In the genomic region with DNA sequence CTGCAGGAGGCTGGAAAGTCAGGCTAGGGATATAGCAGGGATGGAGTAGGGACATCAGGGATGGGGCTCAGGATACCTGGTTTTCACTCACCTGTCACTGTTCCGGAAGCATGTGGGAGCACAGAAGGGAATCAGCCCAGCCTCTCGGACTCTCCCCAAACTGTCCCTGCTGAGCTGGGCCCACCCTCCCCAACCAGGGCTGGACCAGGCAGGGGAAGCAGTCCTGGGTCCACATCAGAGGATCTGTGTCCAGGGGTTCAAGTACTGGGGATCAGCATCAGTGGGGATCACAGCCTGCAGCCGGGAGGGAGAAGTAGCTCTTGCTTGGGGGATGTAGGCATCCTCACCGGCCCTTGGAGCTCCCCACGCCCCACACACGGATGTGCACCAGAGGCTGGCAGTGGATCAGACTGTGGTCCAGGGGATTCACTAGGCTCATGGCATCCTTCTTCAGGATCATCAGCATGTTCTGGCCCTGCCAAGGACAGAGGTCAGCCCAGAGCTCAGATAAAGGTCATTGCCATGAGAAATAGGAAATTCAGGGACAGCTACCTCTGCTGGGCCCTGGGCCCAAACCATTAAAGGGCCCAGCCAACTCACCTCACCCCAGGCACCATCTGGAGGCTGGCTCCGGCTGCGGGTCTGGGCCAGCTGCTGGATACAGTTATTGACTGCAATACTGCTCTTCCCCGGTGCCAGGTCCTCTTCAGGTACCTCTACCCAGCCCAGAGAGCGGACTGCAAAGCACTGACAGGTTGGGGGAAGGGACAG, we compare ENCODE assay signal across 39 cellular contexts. TPM values are rescaled to one million over a fixed set of nuclear protein-coding genes. Genes with fewer than 3 reads are reported as not detected.
DNase-seq lines count a peak whose midpoint lies in the region; ATAC-seq, FAIRE-seq and TF ChIP-seq lines count a peak whose summit lies in the region.
"Had no signal": no experiment of that assay in that cellular context is flagged by ENCODE, and none has a peak within 500 bp of the region (broad histone marks: within the 10 kb centered on the region; RNA-seq: fewer than 3 reads in every experiment).

No MANE protein-coding gene starts in this region.

- H3F3A ChIP-seq in neural cell (ENCODE audit: insufficient read depth, low read length, poor library complexity, severe bottlenecking): no peaks in the 10 kb centered on the region

- peak overlapping the region; percentile 90 for H3K4me3 Mint-ChIP-seq in astrocyte (ENCODE audit: unreplicated experiment)

- peaks cover 12% of the 10 kb centered on the region for H3K4me1 Mint-ChIP-seq in astrocyte (ENCODE audit: low read depth, unreplicated experiment)

- CTCF ChIA-PET in HepG2 (lab: Yijun Ruan, JAX; ENCODE audit: low intra/inter-chr PET ratio, low total read pairs): no interaction called here

- TF ChIP-seq EP300 in HepG2 (IDR thresholded peaks at IDR 0.05; ENCODE audit: low read depth in 2 of 2, low read length in 2 of 2) (no peak), HepG2 (CRISPR knock-in tag; IDR thresholded peaks at IDR 0.05; ENCODE audit: borderline replicate concordance) (no peak), neural cell (conservative IDR thresholded peaks at IDR 0.05; ENCODE audit: poor library complexity, severe bottlenecking) (no peak)

- no peaks in the 10 kb centered on the region for H3K27me3 Mint-ChIP-seq in astrocyte (ENCODE audit: low read depth, unreplicated experiment)
- H3K27me3 Mint-ChIP-seq: activated CD4-positive, alpha-beta memory T cell treated with anti-CD3 and anti-CD28 coated beads, Interleukin-2, amount 10 ng/mL, durations not matched to agents 7 days and 5 days; activated naive CD8-positive, alpha-beta T cell had no signal

- H4K20me1 ChIP-seq in HepG2 (ENCODE audit: insufficient read depth, low read length) (no peaks in the 10 kb centered on the region), astrocyte (ENCODE audit: insufficient read depth, low read length) (peaks cover 4% of the 10 kb centered on the region), neural cell (ENCODE audit: insufficient read depth) (no peaks in the 10 kb centered on the region)

- peak; percentile 52 to 59 for TF ChIP-seq RAD21 in liver (IDR thresholded peaks at IDR 0.05)
- TF ChIP-seq RAD21 in HepG2 (CRISPR knock-in tag; IDR thresholded peaks at IDR 0.05): no peak
- no peak for TF ChIP-seq RAD21 in neural cell (conservative IDR thresholded peaks at IDR 0.05)

- H3K27ac ChIP-seq in liver (ENCODE audit: low read depth in 1 of 2, low read length in 2 of 2): peak overlapping the region; percentile 42 to 55
- H3K27ac ChIP-seq in HepG2 (ENCODE audit: extremely low read length, insufficient read depth, low read length): no peak overlapping the region
- no peak overlapping the region for H3K27ac ChIP-seq in astrocyte (ENCODE audit: low read depth, low read length)
- no peak overlapping the region for H3K27ac ChIP-seq in neural cell (ENCODE audit: low read length)
- H3K27ac ChIP-seq: cardiac muscle cell, colonic mucosa, epithelial cell of prostate, HL-60, PC-9, suprapubic skin had no signal

- H3K27me3 ChIP-seq in liver (ENCODE audit: control insufficient read depth in 4 of 4, insufficient read depth in 4 of 4, low read length in 3 of 4) (no peaks in the 10 kb centered on the region), HepG2 (ENCODE audit: control insufficient read depth in 1 of 2, insufficient read depth in 2 of 2, low read length in 2 of 2) (peaks cover 0 to 5% of the 10 kb centered on the region in 2 experiments; a peak in 1 of 5 replicates), astrocyte (ENCODE audit: insufficient read depth, low read length) (no peaks in the 10 kb centered on the region), neural cell (ENCODE audit: insufficient read depth, low read depth, low read length) (no peaks in the 10 kb centered on the region)
- H3K27me3 ChIP-seq: cardiac muscle cell, colonic mucosa, suprapubic skin, upper lobe of left lung had no signal

- peaks cover 16% of the 10 kb centered on the region for H3K36me3 Mint-ChIP-seq in astrocyte (ENCODE audit: low read depth, unreplicated experiment)

- H3K9me2 ChIP-seq in neural cell (ENCODE audit: insufficient read depth, low read length): no peaks in the 10 kb centered on the region

- 55% methylated on average over 10 of the region's 10 CpGs for WGBS in liver
- WGBS in HepG2 (ENCODE audit: low lambda C conversion rate): 91% methylated on average over 5 of the region's 10 CpGs

- H2AFZ ChIP-seq in HepG2 (ENCODE audit: low read length) (no peak overlapping the region), astrocyte (ENCODE audit: low read depth, low read length) (no peak overlapping the region), neural cell (ENCODE audit: low read depth, low read length) (no peak overlapping the region)
- H2AFZ ChIP-seq: PC-9 had no signal

- FAIRE-seq in HepG2 (lab: Jason Lieb, UNC) (no peak), astrocyte (lab: Jason Lieb, UNC) (no peak)
- FAIRE-seq: A204.1, G401.6, small intestine had no signal

- TF ChIP-seq POLR2A in HepG2 (IDR thresholded peaks at IDR 0.05; ENCODE audit: insufficient read depth in 1 of 2, low read depth in 2 of 2, low read length in 2 of 2): no peak

- POLR2A ChIA-PET in HepG2 (lab: Yijun Ruan, JAX): no interaction called here

- H3K4me1 ChIP-seq in liver (ENCODE audit: control insufficient read depth in 4 of 4, insufficient read depth in 4 of 4, low read length in 3 of 4): peaks cover 26 to 78% (median 76%) of the 10 kb centered on the region in 4 donors
- H3K4me1 ChIP-seq in HepG2 (ENCODE audit: insufficient read depth, low read length): peaks cover 27% of the 10 kb centered on the region
- H3K4me1 ChIP-seq in astrocyte (ENCODE audit: insufficient read depth, low read length): peaks cover 23% of the 10 kb centered on the region

- no peak for DNase-seq in HepG2 (ENCODE audit: low spot score)
- DNase-seq in astrocyte (ENCODE audit: low read depth): no peak
- DNase-seq in activated naive CD4-positive, alpha-beta T cell (lab: John Stamatoyannopoulos, UW): no peak
- DNase-seq in NCI-H1436 treated with DMSO at 0.1 percent for 48 hours (lab: John Stamatoyannopoulos, UW): no peak
- no peak for DNase-seq in mesenteric fat pad (ENCODE audit: low spot score)
- DNase-seq: activated CD4-positive, alpha-beta memory T cell treated with anti-CD3 and anti-CD28 coated beads, Interleukin-2, amount 10 ng/mL, durations not matched to agents 7 days and 5 days; activated CD4-positive, CD25-positive, alpha-beta regulatory T cell treated with anti-CD3 and anti-CD28 coated beads, Interleukin-2, amount 50 U/mL, for 72 hours; activated effector memory CD4-positive, alpha-beta T cell treated with Interleukin-2 at 50 U/mL for 16 hours; aorta; CD8-positive, alpha-beta T cell; colonic mucosa; DMS53; effector CD4-positive, alpha-beta T cell; hypothalamus; immature natural killer cell; Kasumi-1; left colon; NCI-H1417 treated with DMSO at 0.1 percent for 48 hours; NCI-H2081; NCI-H69; nucleus accumbens; PC-9; small intestine; stimulated activated naive CD4-positive, alpha-beta T cell treated with Interleukin-2 at 50 U/mL for 16 hours had no signal

- H3K9me3 Mint-ChIP-seq in astrocyte (ENCODE audit: unreplicated experiment): no peaks in the 10 kb centered on the region
- H3K9me3 Mint-ChIP-seq: activated CD4-positive, alpha-beta memory T cell treated with anti-CD3 and anti-CD28 coated beads, Interleukin-2, amount 10 ng/mL, durations not matched to agents 7 days and 5 days; CD8-positive, alpha-beta T cell; immature natural killer cell; T-helper 1 cell treated with Interleukin-12 subunit alpha and Interleukin-12 subunit beta and Interleukin-4 antibody, amounts not matched to agents 30 μg/mL and 1 μg/mL, for 36 hours had no signal

- no peak overlapping the region for H3K4me2 ChIP-seq in HepG2 (ENCODE audit: low read depth, low read length)
- H3K4me2 ChIP-seq in astrocyte (ENCODE audit: low read length): no peak overlapping the region
- H3K4me2 ChIP-seq in neural cell (ENCODE audit: low read length): no peak overlapping the region
- H3K4me2 ChIP-seq: PC-9 had no signal

- in situ Hi-C loops in HepG2 (cut with HindIII; ENCODE audit: extremely low pct_ligation_motif_present, low pct_unique_long_range_greater_than_20kb): loop anchor here (5.0 to 10.0 kb wide), 2 partner anchors 70 to 163 kb away; a partner anchor contains a TSS

- intact Hi-C loops in HepG2 (cut with micrococcal nuclease; ENCODE audit: unreplicated experiment): no loop called here

- no peak overlapping the region for H3K9ac ChIP-seq in liver (ENCODE audit: low read depth in 1 of 2, low read length in 2 of 2)
- no peak overlapping the region for H3K9ac ChIP-seq in HepG2 (ENCODE audit: insufficient read depth, low read depth, low read length)
- no peak overlapping the region for H3K9ac ChIP-seq in astrocyte (ENCODE audit: low read length)
- H3K9ac ChIP-seq in neural cell (ENCODE audit: low read length): no peak overlapping the region

- H3K36me3 ChIP-seq in liver (ENCODE audit: control insufficient read depth in 4 of 4, insufficient read depth in 3 of 4, low read depth in 1 of 4, low read length in 3 of 4) (peaks cover 1 to 9% (median 6%) of the 10 kb centered on the region in 4 donors), HepG2 (replicated peaks in 1 of 2; ENCODE audit: control insufficient read depth in 1 of 2, insufficient read depth in 2 of 2, low read length in 2 of 2) (no peaks in the 10 kb centered on the region), astrocyte (ENCODE audit: insufficient read depth, low read length) (peaks cover 7% of the 10 kb centered on the region), neural cell (ENCODE audit: insufficient read depth, low read length) (no peaks in the 10 kb centered on the region)

- no TSS peak for BruUV-seq in HepG2 (replicated peaks; lab: Mats Ljungman, UMichigan)

- no peak overlapping the region for H3K27ac Mint-ChIP-seq in astrocyte (ENCODE audit: unreplicated experiment)

- ATAC-seq in HepG2 (no peak), GM21529 (IDR thresholded peaks at IDR 0.05; ENCODE audit: unreplicated experiment) (no peak)
- ATAC-seq: CD8-positive, alpha-beta T cell; HCT116; left colon; Right ventricle myocardium inferior; SK-N-SH treated with all-trans-retinoic acid at 6 μM for 48 hours had no signal

- no peak overlapping the region for H3K4me3 ChIP-seq in liver (ENCODE audit: low read depth in 1 of 3, low read length in 3 of 3)
- no peak overlapping the region for H3K4me3 ChIP-seq in HepG2 (replicated peaks in 1 of 3; ENCODE audit: insufficient read depth in 1 of 3, low read depth in 2 of 3, low read length in 3 of 3)
- no peak overlapping the region for H3K4me3 ChIP-seq in astrocyte (ENCODE audit: insufficient read depth, low read depth, low read length)
- peak overlapping the region; percentile 7 for H3K4me3 ChIP-seq in neural cell (ENCODE audit: low read length)
- H3K4me3 ChIP-seq: cardiac muscle cell, colonic mucosa, PC-9, suprapubic skin, upper lobe of left lung had no signal

- H3K9me3 ChIP-seq in liver (ENCODE audit: control insufficient read depth in 4 of 4, low read length in 3 of 4): no peaks in the 10 kb centered on the region
- H3K9me3 ChIP-seq in HepG2 (ENCODE audit: low read length): no peaks in the 10 kb centered on the region
- H3K9me3 ChIP-seq in astrocyte (ENCODE audit: insufficient read depth, low read depth, low read length): no peaks in the 10 kb centered on the region
- H3K9me3 ChIP-seq in neural cell (ENCODE audit: low read length): no peaks in the 10 kb centered on the region
- H3K9me3 ChIP-seq: colonic mucosa, suprapubic skin, upper lobe of left lung had no signal

- H3K79me2 ChIP-seq in HepG2 (ENCODE audit: insufficient read depth, low read length) (peaks cover under 1% of the 10 kb centered on the region), astrocyte (ENCODE audit: insufficient read depth, low read length) (peaks cover 37% of the 10 kb centered on the region), neural cell (replicated peaks; ENCODE audit: insufficient read depth, low read length) (peaks cover 15% of the 10 kb centered on the region)

- no peak for TF ChIP-seq CTCF in liver (IDR thresholded peaks at IDR 0.05; ENCODE audit: low read depth, low read length, missing input control)
- no peak for TF ChIP-seq CTCF in HepG2 (CRISPR knock-in tag; IDR thresholded peaks at IDR 0.05)
- no peak for TF ChIP-seq CTCF in astrocyte (IDR thresholded peaks at IDR 0.05; ENCODE audit: insufficient read depth, low read depth, low read length)
- no peak for TF ChIP-seq CTCF in neural cell (IDR thresholded peaks at IDR 0.05; ENCODE audit: poor library complexity, severe bottlenecking)

RNA-seq across cellular contexts. Expression of a gene that starts 2.5 kb away (rescaled TPM):
- total RNA-seq in liver (10 to 100 TPM in 1 of 2 donors, 1 to 10 TPM in 1; 4.6 to 29.1 TPM), HepG2 (2016; rRNA removed; fragmentation: Illumina TruSeq; extraction: Trizol) (0.22 and 0.38 TPM in 2 replicates), astrocyte (20.4 and 21.1 TPM in 2 replicates), mesenteric fat pad (21.5 TPM)
- polyA plus RNA-seq in liver (10 to 100 TPM; 10.1 to 40.5 TPM), HepG2 (2011; rRNA removed) (0.78 and 1.4 TPM in 2 replicates), neural cell (131 and 149 TPM in 2 replicates)
- total RNA-seq in HepG2 (2016; cell fraction: cytosol; rRNA removed; fragmentation: Illumina TruSeq; extraction: Trizol; ENCODE audit: low read depth): not detected in 2 replicates
- total RNA-seq in HepG2 (2016; cell fraction: insoluble cytoplasmic fraction; rRNA removed; fragmentation: Illumina TruSeq; extraction: Trizol): 0.24 TPM in 1 of 2 replicates, not detected in the other
- not detected in 2 replicates for total RNA-seq in HepG2 (2016; cell fraction: membrane; rRNA removed; fragmentation: Illumina TruSeq; extraction: Trizol)
- 0.43 and 0.78 TPM in 2 replicates for total RNA-seq in HepG2 (2016; cell fraction: nucleus; rRNA removed; fragmentation: Illumina TruSeq; extraction: Trizol)
- 0.17 and 0.21 TPM in 2 replicates for polyA plus RNA-seq in HepG2 (2011; cell fraction: cytosol; rRNA removed)
- polyA plus RNA-seq in HepG2 (2011; cell fraction: nucleus; rRNA removed): 9.0 and 9.1 TPM in 2 replicates
- polyA plus RNA-seq in HepG2 (2012): 0.38 and 0.51 TPM in 2 replicates
- not detected in 2 replicates for polyA plus RNA-seq in HepG2 (2016; cell fraction: cytosol; fragmentation: Illumina TruSeq; extraction: Trizol; ENCODE audit: low read depth)
- polyA plus RNA-seq in HepG2 (2016; cell fraction: insoluble cytoplasmic fraction; fragmentation: Illumina TruSeq; extraction: Trizol; ENCODE audit: low read depth): not detected in 2 replicates
- polyA plus RNA-seq in HepG2 (2016; cell fraction: membrane; fragmentation: Illumina TruSeq; extraction: Trizol; ENCODE audit: low read depth): not detected in 2 replicates
- polyA plus RNA-seq in HepG2 (2016; cell fraction: nucleus; fragmentation: Illumina TruSeq; extraction: Trizol; ENCODE audit: insufficient read depth, low read depth): 1.9 and 2.0 TPM in 2 replicates
- 0.68 and 26.5 TPM in 2 replicates for polyA minus RNA-seq in HepG2 (2011; rRNA and poly(A)+ RNA removed; ENCODE audit: low replicate concordance)
- polyA minus RNA-seq in HepG2 (2011; cell fraction: cytosol; rRNA and poly(A)+ RNA removed): 0.70 TPM in 1 of 2 replicates, not detected in the other
- polyA minus RNA-seq in HepG2 (2011; cell fraction: nucleus; rRNA and poly(A)+ RNA removed): 1.3 and 3.2 TPM in 2 replicates
- polyA minus RNA-seq in neural cell: 77.4 and 81.7 TPM in 2 replicates

RNA-seq across cellular contexts. Expression of a gene that starts 2.7 kb away (rescaled TPM):
- total RNA-seq in liver (10 to 100 TPM; 17.5 to 31.5 TPM), HepG2 (2016; rRNA removed; fragmentation: Illumina TruSeq; extraction: Trizol) (0.71 and 0.95 TPM in 2 replicates), astrocyte (59.9 and 61.8 TPM in 2 replicates), mesenteric fat pad (71.9 TPM)
- polyA plus RNA-seq in liver (10 to 100 TPM; 21.7 to 37.0 TPM), HepG2 (2011; rRNA removed) (4.0 and 5.0 TPM in 2 replicates), neural cell (8.1 and 8.8 TPM in 2 replicates)
- total RNA-seq in HepG2 (2016; cell fraction: cytosol; rRNA removed; fragmentation: Illumina TruSeq; extraction: Trizol; ENCODE audit: low read depth): 0.18 and 0.20 TPM in 2 replicates
- 0.55 and 1.4 TPM in 2 replicates for total RNA-seq in HepG2 (2016; cell fraction: insoluble cytoplasmic fraction; rRNA removed; fragmentation: Illumina TruSeq; extraction: Trizol)
- total RNA-seq in HepG2 (2016; cell fraction: membrane; rRNA removed; fragmentation: Illumina TruSeq; extraction: Trizol): 1.3 TPM in 2 replicates
- 0.50 and 1.2 TPM in 2 replicates for total RNA-seq in HepG2 (2016; cell fraction: nucleus; rRNA removed; fragmentation: Illumina TruSeq; extraction: Trizol)
- polyA plus RNA-seq in HepG2 (2011; cell fraction: cytosol; rRNA removed): 2.0 and 2.4 TPM in 2 replicates
- polyA plus RNA-seq in HepG2 (2011; cell fraction: nucleus; rRNA removed): 1.8 and 2.8 TPM in 2 replicates
- 1.7 and 2.1 TPM in 2 replicates for polyA plus RNA-seq in HepG2 (2012)
- 0.37 and 0.50 TPM in 2 replicates for polyA plus RNA-seq in HepG2 (2016; cell fraction: cytosol; fragmentation: Illumina TruSeq; extraction: Trizol; ENCODE audit: low read depth)
- polyA plus RNA-seq in HepG2 (2016; cell fraction: insoluble cytoplasmic fraction; fragmentation: Illumina TruSeq; extraction: Trizol; ENCODE audit: low read depth): 1.2 and 1.3 TPM in 2 replicates
- 1.8 TPM in 2 replicates for polyA plus RNA-seq in HepG2 (2016; cell fraction: membrane; fragmentation: Illumina TruSeq; extraction: Trizol; ENCODE audit: low read depth)
- polyA plus RNA-seq in HepG2 (2016; cell fraction: nucleus; fragmentation: Illumina TruSeq; extraction: Trizol; ENCODE audit: insufficient read depth, low read depth): 1.0 and 1.4 TPM in 2 replicates
- 4.2 and 169 TPM in 2 replicates for polyA minus RNA-seq in HepG2 (2011; rRNA and poly(A)+ RNA removed; ENCODE audit: low replicate concordance)
- 0.79 TPM in 2 replicates for polyA minus RNA-seq in HepG2 (2011; cell fraction: cytosol; rRNA and poly(A)+ RNA removed)
- polyA minus RNA-seq in HepG2 (2011; cell fraction: nucleus; rRNA and poly(A)+ RNA removed): 1.0 and 1.5 TPM in 2 replicates
- polyA minus RNA-seq in neural cell: 7.5 and 11.3 TPM in 2 replicates

RNA-seq across cellular contexts. Expression of a gene that starts 4.7 kb away (rescaled TPM):
- 10 to 100 TPM; 12.9 to 18.7 TPM for total RNA-seq in liver
- polyA plus RNA-seq in liver: 10 to 100 TPM; 20.9 to 41.1 TPM
- 32.8 and 38.1 TPM in 2 replicates for total RNA-seq in HepG2 (2016; rRNA removed; fragmentation: Illumina TruSeq; extraction: Trizol)
- 39.0 and 47.9 TPM in 2 replicates for total RNA-seq in HepG2 (2016; cell fraction: cytosol; rRNA removed; fragmentation: Illumina TruSeq; extraction: Trizol; ENCODE audit: low read depth)
- 31.9 and 32.7 TPM in 2 replicates for total RNA-seq in HepG2 (2016; cell fraction: insoluble cytoplasmic fraction; rRNA removed; fragmentation: Illumina TruSeq; extraction: Trizol)
- 39.6 and 41.8 TPM in 2 replicates for total RNA-seq in HepG2 (2016; cell fraction: membrane; rRNA removed; fragmentation: Illumina TruSeq; extraction: Trizol)
- total RNA-seq in HepG2 (2016; cell fraction: nucleus; rRNA removed; fragmentation: Illumina TruSeq; extraction: Trizol): 15.1 and 15.3 TPM in 2 replicates
- 14.2 and 15.6 TPM in 2 replicates for polyA plus RNA-seq in HepG2 (2011; rRNA removed)
- polyA plus RNA-seq in HepG2 (2011; cell fraction: cytosol; rRNA removed): 16.8 and 19.0 TPM in 2 replicates
- polyA plus RNA-seq in HepG2 (2011; cell fraction: nucleus; rRNA removed): 9.8 and 10.4 TPM in 2 replicates
- polyA plus RNA-seq in HepG2 (2012): 11.6 and 17.9 TPM in 2 replicates
- 62.2 and 65.0 TPM in 2 replicates for polyA plus RNA-seq in HepG2 (2016; cell fraction: cytosol; fragmentation: Illumina TruSeq; extraction: Trizol; ENCODE audit: low read depth)
- 33.8 and 43.4 TPM in 2 replicates for polyA plus RNA-seq in HepG2 (2016; cell fraction: insoluble cytoplasmic fraction; fragmentation: Illumina TruSeq; extraction: Trizol; ENCODE audit: low read depth)
- 38.5 and 50.1 TPM in 2 replicates for polyA plus RNA-seq in HepG2 (2016; cell fraction: membrane; fragmentation: Illumina TruSeq; extraction: Trizol; ENCODE audit: low read depth)
- polyA plus RNA-seq in HepG2 (2016; cell fraction: nucleus; fragmentation: Illumina TruSeq; extraction: Trizol; ENCODE audit: insufficient read depth, low read depth): 26.2 and 27.3 TPM in 2 replicates
- polyA minus RNA-seq in HepG2 (2011; rRNA and poly(A)+ RNA removed; ENCODE audit: low replicate concordance): 8.3 and 20.3 TPM in 2 replicates
- 8.6 and 9.0 TPM in 2 replicates for polyA minus RNA-seq in HepG2 (2011; cell fraction: cytosol; rRNA and poly(A)+ RNA removed)
- 10.8 and 11.3 TPM in 2 replicates for polyA minus RNA-seq in HepG2 (2011; cell fraction: nucleus; rRNA and poly(A)+ RNA removed)
- total RNA-seq in astrocyte: 71.3 and 72.4 TPM in 2 replicates
- 73.5 and 76.2 TPM in 2 replicates for polyA plus RNA-seq in neural cell
- 38.3 and 44.6 TPM in 2 replicates for polyA minus RNA-seq in neural cell
- total RNA-seq in mesenteric fat pad: 34.4 TPM

RNA-seq across cellular contexts. Expression of a gene that starts 14.5 kb away (rescaled TPM):
- 1 to 10 TPM; 1.4 to 1.5 TPM for total RNA-seq in liver
- 10 to 100 TPM; 14.6 to 55.8 TPM for polyA plus RNA-seq in liver
- total RNA-seq in HepG2 (2016; rRNA removed; fragmentation: Illumina TruSeq; extraction: Trizol): 1.7 and 1.9 TPM in 2 replicates
- 0.91 and 1.5 TPM in 2 replicates for total RNA-seq in HepG2 (2016; cell fraction: cytosol; rRNA removed; fragmentation: Illumina TruSeq; extraction: Trizol; ENCODE audit: low read depth)
- 0.37 and 1.7 TPM in 2 replicates for total RNA-seq in HepG2 (2016; cell fraction: insoluble cytoplasmic fraction; rRNA removed; fragmentation: Illumina TruSeq; extraction: Trizol)
- 1.1 and 1.7 TPM in 2 replicates for total RNA-seq in HepG2 (2016; cell fraction: membrane; rRNA removed; fragmentation: Illumina TruSeq; extraction: Trizol)
- total RNA-seq in HepG2 (2016; cell fraction: nucleus; rRNA removed; fragmentation: Illumina TruSeq; extraction: Trizol): not detected in 2 replicates
- 0.31 and 0.61 TPM in 2 replicates for polyA plus RNA-seq in HepG2 (2011; rRNA removed)
- 0.54 and 0.85 TPM in 2 replicates for polyA plus RNA-seq in HepG2 (2011; cell fraction: cytosol; rRNA removed)
- 1.5 and 2.3 TPM in 2 replicates for polyA plus RNA-seq in HepG2 (2011; cell fraction: nucleus; rRNA removed)
- polyA plus RNA-seq in HepG2 (2012): 1.8 and 6.3 TPM in 2 replicates
- polyA plus RNA-seq in HepG2 (2016; cell fraction: cytosol; fragmentation: Illumina TruSeq; extraction: Trizol; ENCODE audit: low read depth): 1.5 TPM in 2 replicates
- 0.44 and 2.1 TPM in 2 replicates for polyA plus RNA-seq in HepG2 (2016; cell fraction: insoluble cytoplasmic fraction; fragmentation: Illumina TruSeq; extraction: Trizol; ENCODE audit: low read depth)
- 2.5 and 3.0 TPM in 2 replicates for polyA plus RNA-seq in HepG2 (2016; cell fraction: membrane; fragmentation: Illumina TruSeq; extraction: Trizol; ENCODE audit: low read depth)
- 9.1 and 9.5 TPM in 2 replicates for polyA plus RNA-seq in HepG2 (2016; cell fraction: nucleus; fragmentation: Illumina TruSeq; extraction: Trizol; ENCODE audit: insufficient read depth, low read depth)
- 2.0 TPM in 1 of 2 replicates, not detected in the other for polyA minus RNA-seq in HepG2 (2011; rRNA and poly(A)+ RNA removed; ENCODE audit: low replicate concordance)
- polyA minus RNA-seq in HepG2 (2011; cell fraction: cytosol; rRNA and poly(A)+ RNA removed): 1.1 and 1.2 TPM in 2 replicates
- polyA minus RNA-seq in HepG2 (2011; cell fraction: nucleus; rRNA and poly(A)+ RNA removed): not detected in 2 replicates
- 2.4 and 3.6 TPM in 2 replicates for total RNA-seq in astrocyte
- polyA plus RNA-seq in neural cell: 1.0 TPM in 1 of 2 replicates, not detected in the other
- not detected in 2 replicates for polyA minus RNA-seq in neural cell
- 22.5 TPM for total RNA-seq in mesenteric fat pad

Comparison
In these comparisons a context has a peak if more than half of its experiments do, and no peak if none do; other contexts are left out.
1. H3K27ac ChIP-seq: peak in liver (2 of 2); none in HepG2 (single experiment), astrocyte (single experiment) and neural cell (single experiment).
2. RNA of a gene that starts 2.7 kb away (total RNA-seq): 71.9 TPM in mesenteric fat pad (single experiment), 59.9 to 61.8 TPM in astrocyte and 17.5 to 31.5 TPM in liver; 0.18 to 1.4 TPM in HepG2; every median in the first group is over 4 times any median in the second.